1 cellular context compared by ENCODE assay signal in the genomic region with DNA sequence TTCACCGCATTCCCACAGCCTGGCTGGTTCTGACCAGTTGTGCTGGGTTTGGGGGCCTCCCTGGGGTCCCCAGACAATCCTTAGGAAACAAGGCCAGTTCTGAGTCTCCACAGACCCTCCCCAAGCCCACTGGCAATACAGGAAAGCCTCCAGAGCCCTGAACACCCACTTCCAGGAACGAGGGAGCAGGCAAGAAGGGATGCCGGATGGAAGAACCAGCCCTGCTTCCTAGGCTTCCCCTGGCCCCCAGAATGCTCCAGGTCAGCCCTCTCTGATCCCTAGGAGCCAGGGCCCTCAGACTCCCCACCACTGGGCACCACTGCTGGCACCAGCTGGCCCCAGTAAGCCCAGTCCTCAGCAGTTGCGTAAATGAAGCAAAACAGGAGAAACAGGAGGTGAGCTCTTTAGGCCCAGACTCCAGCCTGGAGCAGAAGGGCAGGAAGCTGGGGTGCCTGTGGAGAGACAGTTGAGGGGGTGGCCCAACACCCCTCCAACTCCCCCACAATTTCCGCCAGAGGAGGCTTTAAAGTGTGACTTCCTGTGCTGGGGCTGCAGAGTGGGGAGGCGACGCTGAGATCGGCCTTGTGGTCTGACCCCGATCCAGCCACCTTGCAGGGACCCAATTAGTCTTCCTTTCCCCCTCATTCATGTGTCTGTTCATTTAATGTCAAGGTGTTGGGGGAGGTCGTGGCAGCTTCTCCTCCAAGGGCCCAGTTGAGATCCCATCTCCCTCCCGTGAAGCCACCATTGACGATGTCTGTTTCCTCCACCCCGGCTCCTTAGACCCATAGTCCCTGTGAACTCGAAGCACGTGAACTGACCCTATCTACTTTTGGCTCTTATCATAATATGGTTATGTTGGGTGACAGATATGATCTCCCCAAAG.
TF ChIP-seq lines count a peak whose summit lies in the region.

No MANE protein-coding gene starts in this region.

TF ChIP-seq in K562, 482 proteins besides CTCF, POLR2A, EP300 and RAD21 (continued from another document):
- TF ChIP-seq HNRNPLL (IDR thresholded peaks at IDR 0.05; ENCODE audit: low read depth, low read length, poor library complexity, severe bottlenecking): no peak
- TF ChIP-seq POU5F1 (IDR thresholded peaks at IDR 0.05; ENCODE audit: borderline replicate concordance, low read depth, low read length, partially characterized antibody): no peak
- TF ChIP-seq HLTF (IDR thresholded peaks at IDR 0.05): no peak
- TF ChIP-seq NRF1 (conservative IDR thresholded peaks at IDR 0.05 in 1 of 2, IDR thresholded peaks at IDR 0.05 in 1 of 2): no peak
- TF ChIP-seq, protein P1, sequence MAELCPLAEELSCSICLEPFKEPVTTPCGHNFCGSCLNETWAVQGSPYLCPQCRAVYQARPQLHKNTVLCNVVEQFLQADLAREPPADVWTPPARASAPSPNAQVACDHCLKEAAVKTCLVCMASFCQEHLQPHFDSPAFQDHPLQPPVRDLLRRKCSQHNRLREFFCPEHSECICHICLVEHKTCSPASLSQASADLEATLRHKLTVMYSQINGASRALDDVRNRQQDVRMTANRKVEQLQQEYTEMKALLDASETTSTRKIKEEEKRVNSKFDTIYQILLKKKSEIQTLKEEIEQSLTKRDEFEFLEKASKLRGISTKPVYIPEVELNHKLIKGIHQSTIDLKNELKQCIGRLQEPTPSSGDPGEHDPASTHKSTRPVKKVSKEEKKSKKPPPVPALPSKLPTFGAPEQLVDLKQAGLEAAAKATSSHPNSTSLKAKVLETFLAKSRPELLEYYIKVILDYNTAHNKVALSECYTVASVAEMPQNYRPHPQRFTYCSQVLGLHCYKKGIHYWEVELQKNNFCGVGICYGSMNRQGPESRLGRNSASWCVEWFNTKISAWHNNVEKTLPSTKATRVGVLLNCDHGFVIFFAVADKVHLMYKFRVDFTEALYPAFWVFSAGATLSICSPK (IDR thresholded peaks at IDR 0.05; ENCODE audit: borderline replicate concordance): no peak
- peak; percentile 19 to 63 for TF ChIP-seq E2F6 (IDR thresholded peaks at IDR 0.05; ENCODE audit: borderline replicate concordance in 1 of 2, extremely low read depth in 1 of 2, insufficient read depth in 1 of 2, insufficient read length in 1 of 2, low read depth in 1 of 2, low read length in 1 of 2, poor library complexity in 1 of 2, severe bottlenecking in 1 of 2)
- no peak for TF ChIP-seq PHB (CRISPR knock-in tag; IDR thresholded peaks at IDR 0.05)
- peak; percentile 44; the same call in 1 of the 2 replicates for TF ChIP-seq ETV5 (CRISPR knock-in tag; IDR thresholded peaks at IDR 0.05; ENCODE audit: low read depth)
- TF ChIP-seq, protein P2, sequence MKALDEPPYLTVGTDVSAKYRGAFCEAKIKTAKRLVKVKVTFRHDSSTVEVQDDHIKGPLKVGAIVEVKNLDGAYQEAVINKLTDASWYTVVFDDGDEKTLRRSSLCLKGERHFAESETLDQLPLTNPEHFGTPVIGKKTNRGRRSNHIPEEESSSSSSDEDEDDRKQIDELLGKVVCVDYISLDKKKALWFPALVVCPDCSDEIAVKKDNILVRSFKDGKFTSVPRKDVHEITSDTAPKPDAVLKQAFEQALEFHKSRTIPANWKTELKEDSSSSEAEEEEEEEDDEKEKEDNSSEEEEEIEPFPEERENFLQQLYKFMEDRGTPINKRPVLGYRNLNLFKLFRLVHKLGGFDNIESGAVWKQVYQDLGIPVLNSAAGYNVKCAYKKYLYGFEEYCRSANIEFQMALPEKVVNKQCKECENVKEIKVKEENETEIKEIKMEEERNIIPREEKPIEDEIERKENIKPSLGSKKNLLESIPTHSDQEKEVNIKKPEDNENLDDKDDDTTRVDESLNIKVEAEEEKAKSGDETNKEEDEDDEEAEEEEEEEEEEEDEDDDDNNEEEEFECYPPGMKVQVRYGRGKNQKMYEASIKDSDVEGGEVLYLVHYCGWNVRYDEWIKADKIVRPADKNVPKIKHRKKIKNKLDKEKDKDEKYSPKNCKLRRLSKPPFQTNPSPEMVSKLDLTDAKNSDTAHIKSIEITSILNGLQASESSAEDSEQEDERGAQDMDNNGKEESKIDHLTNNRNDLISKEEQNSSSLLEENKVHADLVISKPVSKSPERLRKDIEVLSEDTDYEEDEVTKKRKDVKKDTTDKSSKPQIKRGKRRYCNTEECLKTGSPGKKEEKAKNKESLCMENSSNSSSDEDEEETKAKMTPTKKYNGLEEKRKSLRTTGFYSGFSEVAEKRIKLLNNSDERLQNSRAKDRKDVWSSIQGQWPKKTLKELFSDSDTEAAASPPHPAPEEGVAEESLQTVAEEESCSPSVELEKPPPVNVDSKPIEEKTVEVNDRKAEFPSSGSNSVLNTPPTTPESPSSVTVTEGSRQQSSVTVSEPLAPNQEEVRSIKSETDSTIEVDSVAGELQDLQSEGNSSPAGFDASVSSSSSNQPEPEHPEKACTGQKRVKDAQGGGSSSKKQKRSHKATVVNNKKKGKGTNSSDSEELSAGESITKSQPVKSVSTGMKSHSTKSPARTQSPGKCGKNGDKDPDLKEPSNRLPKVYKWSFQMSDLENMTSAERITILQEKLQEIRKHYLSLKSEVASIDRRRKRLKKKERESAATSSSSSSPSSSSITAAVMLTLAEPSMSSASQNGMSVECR (CRISPR knock-in tag; IDR thresholded peaks at IDR 0.05): 0 out of 2 replicates have a peak, but pooled peaks have one; percentile 32
- TF ChIP-seq, protein P3, sequence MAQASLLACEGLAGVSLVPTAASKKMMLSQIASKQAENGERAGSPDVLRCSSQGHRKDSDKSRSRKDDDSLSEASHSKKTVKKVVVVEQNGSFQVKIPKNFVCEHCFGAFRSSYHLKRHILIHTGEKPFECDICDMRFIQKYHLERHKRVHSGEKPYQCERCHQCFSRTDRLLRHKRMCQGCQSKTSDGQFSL (CRISPR knock-in tag; IDR thresholded peaks at IDR 0.05): 0 out of 2 replicates have a peak, but pooled peaks have one; percentile 33
- TF ChIP-seq, protein P3 (tag; IDR thresholded peaks at IDR 0.05): no peak
- no peak for TF ChIP-seq CAMTA2 (CRISPR knock-in tag; conservative IDR thresholded peaks at IDR 0.05)
- no peak for TF ChIP-seq NR2C2 (CRISPR knock-in tag; IDR thresholded peaks at IDR 0.05)
- TF ChIP-seq NR2C2 (tag; IDR thresholded peaks at IDR 0.05): peak; percentile 16; the same call in 1 of the 2 replicates
- no peak for TF ChIP-seq XRCC3 (IDR thresholded peaks at IDR 0.05)
- TF ChIP-seq ZFP36 (IDR thresholded peaks at IDR 0.05; ENCODE audit: low read depth, low read length, partially characterized antibody): no peak
- TF ChIP-seq HES1 (IDR thresholded peaks at IDR 0.05; ENCODE audit: low read depth): peak; percentile 20; the same call in 1 of the 2 replicates
- TF ChIP-seq HDAC1 (IDR thresholded peaks at IDR 0.05): no peak
- peak; percentile 58; the same call in 1 of the 2 replicates for TF ChIP-seq KAT7 (CRISPR knock-in tag; IDR thresholded peaks at IDR 0.05; ENCODE audit: borderline replicate concordance)
- TF ChIP-seq FUS (optimal IDR thresholded peaks at IDR 0.05; ENCODE audit: low read depth, low read length): no peak
- 0 out of 2 replicates have a peak, but pooled peaks have one; percentile 26 for TF ChIP-seq ZBTB1 (CRISPR knock-in tag; IDR thresholded peaks at IDR 0.05; ENCODE audit: borderline replicate concordance, low read depth)
- TF ChIP-seq ETV1 (tag; conservative IDR thresholded peaks at IDR 0.05; ENCODE audit: low read depth): peak; percentile 72
- TF ChIP-seq, protein P4, sequence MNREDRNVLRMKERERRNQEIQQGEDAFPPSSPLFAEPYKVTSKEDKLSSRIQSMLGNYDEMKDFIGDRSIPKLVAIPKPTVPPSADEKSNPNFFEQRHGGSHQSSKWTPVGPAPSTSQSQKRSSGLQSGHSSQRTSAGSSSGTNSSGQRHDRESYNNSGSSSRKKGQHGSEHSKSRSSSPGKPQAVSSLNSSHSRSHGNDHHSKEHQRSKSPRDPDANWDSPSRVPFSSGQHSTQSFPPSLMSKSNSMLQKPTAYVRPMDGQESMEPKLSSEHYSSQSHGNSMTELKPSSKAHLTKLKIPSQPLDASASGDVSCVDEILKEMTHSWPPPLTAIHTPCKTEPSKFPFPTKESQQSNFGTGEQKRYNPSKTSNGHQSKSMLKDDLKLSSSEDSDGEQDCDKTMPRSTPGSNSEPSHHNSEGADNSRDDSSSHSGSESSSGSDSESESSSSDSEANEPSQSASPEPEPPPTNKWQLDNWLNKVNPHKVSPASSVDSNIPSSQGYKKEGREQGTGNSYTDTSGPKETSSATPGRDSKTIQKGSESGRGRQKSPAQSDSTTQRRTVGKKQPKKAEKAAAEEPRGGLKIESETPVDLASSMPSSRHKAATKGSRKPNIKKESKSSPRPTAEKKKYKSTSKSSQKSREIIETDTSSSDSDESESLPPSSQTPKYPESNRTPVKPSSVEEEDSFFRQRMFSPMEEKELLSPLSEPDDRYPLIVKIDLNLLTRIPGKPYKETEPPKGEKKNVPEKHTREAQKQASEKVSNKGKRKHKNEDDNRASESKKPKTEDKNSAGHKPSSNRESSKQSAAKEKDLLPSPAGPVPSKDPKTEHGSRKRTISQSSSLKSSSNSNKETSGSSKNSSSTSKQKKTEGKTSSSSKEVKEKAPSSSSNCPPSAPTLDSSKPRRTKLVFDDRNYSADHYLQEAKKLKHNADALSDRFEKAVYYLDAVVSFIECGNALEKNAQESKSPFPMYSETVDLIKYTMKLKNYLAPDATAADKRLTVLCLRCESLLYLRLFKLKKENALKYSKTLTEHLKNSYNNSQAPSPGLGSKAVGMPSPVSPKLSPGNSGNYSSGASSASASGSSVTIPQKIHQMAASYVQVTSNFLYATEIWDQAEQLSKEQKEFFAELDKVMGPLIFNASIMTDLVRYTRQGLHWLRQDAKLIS (CRISPR knock-in tag; IDR thresholded peaks at IDR 0.05): 0 out of 2 replicates have a peak, but pooled peaks have one; percentile 61
